ENCODE assay signal across 10 cellular contexts in genomic region chr9:123996731-123997421, GRCh38. TPM values are rescaled to one million over a fixed set of nuclear protein-coding genes. Genes with fewer than 3 reads are reported as not detected.
DNase-seq lines count a peak whose midpoint lies in the region; ATAC-seq and TF ChIP-seq lines count a peak whose summit lies in the region.
"Had no signal": no experiment of that assay in that cellular context is flagged by ENCODE, and none has a peak within 500 bp of the region (broad histone marks: within the 10 kb centered on the region; RNA-seq: fewer than 3 reads in every experiment).

No MANE protein-coding gene starts in this region.

- ATAC-seq in GM18502 (IDR thresholded peaks at IDR 0.05; ENCODE audit: poor library complexity, unreplicated experiment) (peak; percentile 47), HG03159 (IDR thresholded peaks at IDR 0.05; ENCODE audit: unreplicated experiment) (peak; percentile 39)

- H3K4me1 Mint-ChIP-seq in dendritic cell treated with granulocyte-macrophage colony-stimulating factor and Interleukin-4, amounts not matched to agents 40 ng/mL and 50 ng/mL, for 4 days (ENCODE audit: low read depth): peaks cover 48% of the 10 kb centered on the region
- H3K4me1 Mint-ChIP-seq in CD4-positive, alpha-beta memory T cell: peaks cover 19 to 31% (median 26%) of the 10 kb centered on the region in 4 donors

- peaks cover 46% of the 10 kb centered on the region for H3K27me3 ChIP-seq in CD4-positive, alpha-beta memory T cell (ENCODE audit: insufficient read depth, low read length)

- H3K4me3 ChIP-seq in CD4-positive, alpha-beta memory T cell (ENCODE audit: low read length in 2 of 2): no peak overlapping the region

- peak overlapping the region; percentile 80 for H3K27ac Mint-ChIP-seq in dendritic cell treated with granulocyte-macrophage colony-stimulating factor and Interleukin-4, amounts not matched to agents 40 ng/mL and 50 ng/mL, for 4 days
- no peak overlapping the region for H3K27ac Mint-ChIP-seq in CD4-positive, alpha-beta memory T cell

- intact Hi-C loops in dendritic cell treated with granulocyte-macrophage colony-stimulating factor and Interleukin-4, amounts not matched to agents 40 ng/mL and 50 ng/mL, for 4 days (cut with micrococcal nuclease): loop anchor here (5.0 kb wide), 1 partner anchor 65 kb away; the partner anchor contains the start of gene DENND1A
- intact Hi-C loops in CD4-positive, alpha-beta memory T cell (cut with micrococcal nuclease): no loop called here

- H3K27me3 Mint-ChIP-seq in dendritic cell treated with granulocyte-macrophage colony-stimulating factor and Interleukin-4, amounts not matched to agents 40 ng/mL and 50 ng/mL, for 4 days: peaks cover 61% of the 10 kb centered on the region
- H3K27me3 Mint-ChIP-seq in CD4-positive, alpha-beta memory T cell: peaks cover 58 to 66% of the 10 kb centered on the region in 2 donors

- TF ChIP-seq CTCF in RWPE1 (conservative IDR thresholded peaks at IDR 0.05; ENCODE audit: low read depth): no peak

- peaks cover 32% of the 10 kb centered on the region for H3K4me1 ChIP-seq in CD4-positive, alpha-beta memory T cell (ENCODE audit: insufficient read depth, low read length)

- CTCF ChIA-PET in CD4-positive, alpha-beta memory T cell (lab: Charles Lee; ENCODE audit: partially characterized antibody): no interaction called here
- CTCF ChIA-PET in RWPE1 (lab: Yijun Ruan, JAX): interaction anchor here (0.5 to 0.8 kb wide), 3 partner anchors 10 to 46 kb away, joined by 3 to 4 read pairs (median 3); no protein-coding TSS in a partner anchor

- H3K36me3 Mint-ChIP-seq in dendritic cell treated with granulocyte-macrophage colony-stimulating factor and Interleukin-4, amounts not matched to agents 40 ng/mL and 50 ng/mL, for 4 days (ENCODE audit: low read depth): peaks cover 6% of the 10 kb centered on the region
- no peaks in the 10 kb centered on the region for H3K36me3 Mint-ChIP-seq in CD4-positive, alpha-beta memory T cell

- H3K27ac ChIP-seq in CD4-positive, alpha-beta memory T cell (ENCODE audit: low read depth, low read length): no peak overlapping the region
- H3K27ac ChIP-seq in RWPE1: no peak overlapping the region
- H3K27ac ChIP-seq: WERI-Rb-1 had no signal

- peak overlapping the region; percentile 42 for H3K4me3 Mint-ChIP-seq in dendritic cell treated with granulocyte-macrophage colony-stimulating factor and Interleukin-4, amounts not matched to agents 40 ng/mL and 50 ng/mL, for 4 days
- H3K4me3 Mint-ChIP-seq in CD4-positive, alpha-beta memory T cell: peak overlapping the region in 1 of 8 donors; percentile 45

- no peaks in the 10 kb centered on the region for H3K9me3 ChIP-seq in CD4-positive, alpha-beta memory T cell (ENCODE audit: control insufficient read depth in 1 of 2, low read length in 2 of 2)

- no peaks in the 10 kb centered on the region for H3K36me3 ChIP-seq in CD4-positive, alpha-beta memory T cell (ENCODE audit: insufficient read depth, low read length)
- H3K36me3 ChIP-seq: WERI-Rb-1 had no signal

- DNase-seq in stimulated activated CD4-positive, alpha-beta T cell treated with anti-CD3 and anti-CD28 coated beads, Interleukin-15, amount 100 ng/mL, for 48 hours (ENCODE audit: low read depth in 2 of 2): peak; percentile 36 to 45
- no peak for DNase-seq in CD4-positive, alpha-beta memory T cell
- DNase-seq in SW 1271 (lab: John Stamatoyannopoulos, UW): no peak
- DNase-seq in RWPE1 (ENCODE audit: low spot score): no peak
- no peak for DNase-seq in ACHN
- DNase-seq: WERI-Rb-1 had no signal

- POLR2A ChIA-PET in CD4-positive, alpha-beta memory T cell (lab: Charles Lee; ENCODE audit: partially characterized antibody): no interaction called here
- POLR2A ChIA-PET in RWPE1 (lab: Yijun Ruan, JAX; ENCODE audit: low non-redundant PET): no interaction called here

- in situ Hi-C loops in ACHN (cut with HindIII; ENCODE audit: low pct_ligation_motif_present, low pct_unique_long_range_greater_than_20kb, low sequenced_read_pairs): no loop called here

- H3K9me3 Mint-ChIP-seq in dendritic cell treated with granulocyte-macrophage colony-stimulating factor and Interleukin-4, amounts not matched to agents 40 ng/mL and 50 ng/mL, for 4 days: no peaks in the 10 kb centered on the region
- peaks cover 0 to 3% (median 0%) of the 10 kb centered on the region in 8 donors for H3K9me3 Mint-ChIP-seq in CD4-positive, alpha-beta memory T cell

RNA-seq across cellular contexts. Expression of gene LHX2, which starts 14.7 kb away (rescaled TPM):
- total RNA-seq in CD4-positive, alpha-beta memory T cell: not detected
- not detected for polyA plus RNA-seq in CD4-positive, alpha-beta memory T cell
- total RNA-seq: fibroblast of lung had no signal
- polyA plus RNA-seq: fibroblast of lung had no signal

Comparison
In these comparisons a context has a peak if more than half of its experiments do, and no peak if none do; other contexts are left out.
1. DNase-seq: peak in stimulated activated CD4-positive, alpha-beta T cell treated with anti-CD3 and anti-CD28 coated beads, Interleukin-15, amount 100 ng/mL, for 48 hours (2 of 2); none in CD4-positive, alpha-beta memory T cell (0 of 5), SW 1271 (0 of 2), RWPE1 (single experiment) and ACHN (single experiment).